Comparison of ENCODE assay signal across 4 cellular contexts in genomic region chrX:112698946-112699345, GRCh38. TPM values are rescaled to one million over a fixed set of nuclear protein-coding genes. Genes with fewer than 3 reads are reported as not detected.
"Had no signal": no experiment of that assay in that cellular context is flagged by ENCODE, and none has a peak within 500 bp of the region (broad histone marks: within the 10 kb centered on the region; RNA-seq: fewer than 3 reads in every experiment).

No MANE protein-coding gene starts in this region.

- DNase-seq: GDM1, GF-D8 had no signal

- ATAC-seq: GM12878 had no signal

RNA-seq across cellular contexts. Expression of gene LHFPL1, which starts 19.2 kb away (rescaled TPM):
- total RNA-seq: G401 had no signal
